In genomic region chr22:20127318-20127868, GRCh38 we compare ENCODE assay signal across 18 cellular contexts. TPM values are rescaled to one million over a fixed set of nuclear protein-coding genes. Genes with fewer than 3 reads are reported as not detected.
A peak's percentile ranks its signal among the peaks of the same experiment; 100 is the strongest.
DNase-seq lines count a peak whose midpoint lies in the region; ATAC-seq, FAIRE-seq and TF ChIP-seq lines count a peak whose summit lies in the region.
"Had no signal": no experiment of that assay in that cellular context is flagged by ENCODE, and none has a peak within 500 bp of the region (broad histone marks: within the 10 kb centered on the region; RNA-seq: fewer than 3 reads in every experiment).

No MANE protein-coding gene starts in this region.

- DNase-seq in stimulated activated naive CD8-positive, alpha-beta T cell treated with anti-CD3 and anti-CD28 coated beads, Interleukin-15, amount 100 ng/mL, for 72 hours: no peak
- DNase-seq in stomach: no peak
- DNase-seq in frontal cortex (ENCODE audit: low spot score in 2 of 2): no peak
- DNase-seq: activated CD4-positive, alpha-beta T cell treated with anti-CD3 and anti-CD28 coated beads for 1 hour; caudate nucleus; dermis blood vessel endothelial cell; DMS53; GM23248; heart left ventricle; MM.1S; naive thymus-derived CD8-positive, alpha-beta T cell; NCI-H1436 treated with DMSO at 0.1 percent for 48 hours; NCI-H526; posterior cingulate gyrus had no signal

- H3K9me3 ChIP-seq in stomach: no peaks in the 10 kb centered on the region
- H3K9me3 ChIP-seq: heart left ventricle had no signal

- H3K27me3 ChIP-seq in stomach: no peaks in the 10 kb centered on the region
- H3K27me3 ChIP-seq: heart left ventricle had no signal

- FAIRE-seq in frontal cortex (lab: Jason Lieb, UNC): no peak

- TF ChIP-seq CTCF in stomach (IDR thresholded peaks at IDR 0.05): no peak

- TF ChIP-seq POLR2A in stomach (IDR thresholded peaks at IDR 0.05): no peak

- TF ChIP-seq EP300 in stomach (IDR thresholded peaks at IDR 0.05): no peak

- no peak overlapping the region for H3K4me3 Mint-ChIP-seq in stimulated activated naive CD8-positive, alpha-beta T cell treated with anti-CD3 and anti-CD28 coated beads, Interleukin-15, Interleukin-2, amounts not matched to agents 100 ng/mL and 50 ng/mL, for 24 hours
- H3K4me3 Mint-ChIP-seq in stimulated activated naive CD8-positive, alpha-beta T cell treated with anti-CD3 and anti-CD28 coated beads, Interleukin-15, amount 100 ng/mL, for 72 hours: no peak overlapping the region
- no peak overlapping the region for H3K4me3 Mint-ChIP-seq in activated naive CD8-positive, alpha-beta T cell
- H3K4me3 Mint-ChIP-seq: naive thymus-derived CD8-positive, alpha-beta T cell had no signal

- no peak overlapping the region for H3K4me3 ChIP-seq in stomach
- H3K4me3 ChIP-seq: GM23248, heart left ventricle had no signal

- peaks cover 24 to 53% (median 51%) of the 10 kb centered on the region in 4 donors for H3K36me3 ChIP-seq in stomach

- ATAC-seq in stimulated activated naive CD8-positive, alpha-beta T cell treated with anti-CD3 and anti-CD28 coated beads, Interleukin-15, amount 100 ng/mL, for 72 hours: no peak
- ATAC-seq in GM19395 (IDR thresholded peaks at IDR 0.05; ENCODE audit: unreplicated experiment): no peak
- ATAC-seq: heart left ventricle; naive thymus-derived CD8-positive, alpha-beta T cell; Right ventricle myocardium inferior had no signal

- peaks cover 28% of the 10 kb centered on the region for H3K36me3 Mint-ChIP-seq in stimulated activated naive CD8-positive, alpha-beta T cell treated with anti-CD3 and anti-CD28 coated beads, Interleukin-15, Interleukin-2, amounts not matched to agents 100 ng/mL and 50 ng/mL, for 24 hours (ENCODE audit: low read depth)
- H3K36me3 Mint-ChIP-seq in activated naive CD8-positive, alpha-beta T cell: no peaks in the 10 kb centered on the region

- no peaks in the 10 kb centered on the region for H3K9me3 Mint-ChIP-seq in stimulated activated naive CD8-positive, alpha-beta T cell treated with anti-CD3 and anti-CD28 coated beads, Interleukin-15, Interleukin-2, amounts not matched to agents 100 ng/mL and 50 ng/mL, for 24 hours
- no peaks in the 10 kb centered on the region for H3K9me3 Mint-ChIP-seq in stimulated activated naive CD8-positive, alpha-beta T cell treated with anti-CD3 and anti-CD28 coated beads, Interleukin-15, amount 100 ng/mL, for 72 hours
- no peaks in the 10 kb centered on the region for H3K9me3 Mint-ChIP-seq in activated naive CD8-positive, alpha-beta T cell (ENCODE audit: low read depth)
- H3K9me3 Mint-ChIP-seq: naive thymus-derived CD8-positive, alpha-beta T cell had no signal

- 83 to 87% (median 85%) methylated on average over 15 of the region's 15 CpGs for WGBS in stomach, 5 donors

- peaks cover 23% of the 10 kb centered on the region for H3K4me1 Mint-ChIP-seq in stimulated activated naive CD8-positive, alpha-beta T cell treated with anti-CD3 and anti-CD28 coated beads, Interleukin-15, Interleukin-2, amounts not matched to agents 100 ng/mL and 50 ng/mL, for 24 hours (ENCODE audit: low read depth)
- H3K4me1 Mint-ChIP-seq in stimulated activated naive CD8-positive, alpha-beta T cell treated with anti-CD3 and anti-CD28 coated beads, Interleukin-15, amount 100 ng/mL, for 72 hours: peaks cover 58% of the 10 kb centered on the region
- peaks cover 11% of the 10 kb centered on the region for H3K4me1 Mint-ChIP-seq in activated naive CD8-positive, alpha-beta T cell (ENCODE audit: low read depth)

- H3K27ac Mint-ChIP-seq in stimulated activated naive CD8-positive, alpha-beta T cell treated with anti-CD3 and anti-CD28 coated beads, Interleukin-15, Interleukin-2, amounts not matched to agents 100 ng/mL and 50 ng/mL, for 24 hours: peak overlapping the region; percentile 71
- H3K27ac Mint-ChIP-seq in stimulated activated naive CD8-positive, alpha-beta T cell treated with anti-CD3 and anti-CD28 coated beads, Interleukin-15, amount 100 ng/mL, for 72 hours: no peak overlapping the region
- peak overlapping the region; percentile 76 for H3K27ac Mint-ChIP-seq in activated naive CD8-positive, alpha-beta T cell

- no peak overlapping the region for H3K27ac ChIP-seq in stomach
- H3K27ac ChIP-seq: GM23248, heart left ventricle had no signal

- H3K27me3 Mint-ChIP-seq in stimulated activated naive CD8-positive, alpha-beta T cell treated with anti-CD3 and anti-CD28 coated beads, Interleukin-15, Interleukin-2, amounts not matched to agents 100 ng/mL and 50 ng/mL, for 24 hours: no peaks in the 10 kb centered on the region
- no peaks in the 10 kb centered on the region for H3K27me3 Mint-ChIP-seq in stimulated activated naive CD8-positive, alpha-beta T cell treated with anti-CD3 and anti-CD28 coated beads, Interleukin-15, amount 100 ng/mL, for 72 hours
- H3K27me3 Mint-ChIP-seq in activated naive CD8-positive, alpha-beta T cell: no peaks in the 10 kb centered on the region
- H3K27me3 Mint-ChIP-seq: naive thymus-derived CD8-positive, alpha-beta T cell had no signal

- intact Hi-C loops in stomach (cut with DNase I; ENCODE audit: low total_unique reads): no loop called here

- peaks cover 5 to 23% (median 16%) of the 10 kb centered on the region in 4 donors for H3K4me1 ChIP-seq in stomach

RNA-seq across cellular contexts. Expression of gene ZDHHC8, which starts 4.2 kb away (rescaled TPM):
- total RNA-seq in stomach (100 to 1,000 TPM in 1 of 5 donors, 10 to 100 TPM in 3, 1 to 10 TPM in 1; 4.2 to 228 (median 23.6) TPM), frontal cortex (2.9 TPM)
- 10 to 100 TPM in 1 of 3 donors, 1 to 10 TPM in 2; 3.2 to 22.8 (median 9.7) TPM for polyA plus RNA-seq in stomach

RNA-seq across cellular contexts. Expression of gene TRMT2A, which starts 10.4 kb away (rescaled TPM):
- 100 to 1,000 TPM in 1 of 5 donors, 10 to 100 TPM in 4; 30.5 to 143 (median 89.5) TPM for total RNA-seq in stomach
- 10 to 100 TPM; 17.9 to 70.3 (median 33.6) TPM for polyA plus RNA-seq in stomach
- 28.9 TPM for total RNA-seq in frontal cortex

RNA-seq across cellular contexts. Expression of gene RANBP1, which starts 11.5 kb away (rescaled TPM):
- total RNA-seq in stomach: 100 to 1,000 TPM in 3 of 5 donors, 10 to 100 TPM in 2; 23.9 to 200 (median 127) TPM
- 10 to 100 TPM; 72.8 to 93.5 (median 90.3) TPM for polyA plus RNA-seq in stomach
- 182 TPM for total RNA-seq in frontal cortex

RNA-seq across cellular contexts. Expression of gene CCDC188, which starts 23.5 kb away (rescaled TPM):
- 10 to 100 TPM in 1 of 5 donors, 1 to 10 TPM in 1, under 1 TPM in 2, not detected in 1; 0.37 to 40.8 (median 2.1) TPM for total RNA-seq in stomach
- 1 to 10 TPM in 1 of 3 donors, under 1 TPM in 2; 0.10 to 2.7 (median 0.76) TPM for polyA plus RNA-seq in stomach
- total RNA-seq in frontal cortex: 0.82 TPM
- total RNA-seq: naive thymus-derived CD8-positive, alpha-beta T cell had no signal
- polyA plus RNA-seq: naive thymus-derived CD8-positive, alpha-beta T cell had no signal

RNA-seq across cellular contexts. Expression of gene DGCR8, which starts 47.4 kb away (rescaled TPM):
- total RNA-seq in stomach (10 to 100 TPM; 25.1 to 55.4 (median 48.5) TPM), frontal cortex (42.8 TPM)
- polyA plus RNA-seq in stomach: 10 to 100 TPM in 1 of 3 donors, 1 to 10 TPM in 2; 7.8 to 13.8 (median 9.3) TPM

Comparison
In these comparisons a context has a peak if more than half of its experiments do, and no peak if none do; other contexts are left out.
1. H3K27ac Mint-ChIP-seq: peak in stimulated activated naive CD8-positive, alpha-beta T cell treated with anti-CD3 and anti-CD28 coated beads, Interleukin-15, Interleukin-2, amounts not matched to agents 100 ng/mL and 50 ng/mL, for 24 hours (single experiment) and activated naive CD8-positive, alpha-beta T cell (single experiment); none in stimulated activated naive CD8-positive, alpha-beta T cell treated with anti-CD3 and anti-CD28 coated beads, Interleukin-15, amount 100 ng/mL, for 72 hours (0 of 2).